Comparison of ENCODE assay signal across 33 cellular contexts in genomic region chr1:83115785-83116184, GRCh38.
DNase-seq lines count a peak whose midpoint lies in the region; ATAC-seq, FAIRE-seq and TF ChIP-seq lines count a peak whose summit lies in the region.
"Had no signal": no experiment of that assay in that cellular context is flagged by ENCODE, and none has a peak within 500 bp of the region (broad histone marks: within the 10 kb centered on the region; RNA-seq: fewer than 3 reads in every experiment).

No MANE protein-coding gene starts in this region.

- no peaks in the 10 kb centered on the region for H3K27me3 Mint-ChIP-seq in GM23338 (ENCODE audit: insufficient read depth, low read depth, poor library complexity)
- H3K27me3 Mint-ChIP-seq: B cell; CD4-positive, alpha-beta memory T cell; CD4-positive, alpha-beta T cell; CD4-positive, CD25-positive, alpha-beta regulatory T cell had no signal

- H3K4me1 ChIP-seq in HEK293 (ENCODE audit: control insufficient read depth, insufficient read depth, low read length) (no peaks in the 10 kb centered on the region), K562 (replicated peaks in 1 of 2; ENCODE audit: control insufficient read depth in 2 of 2, insufficient read depth in 2 of 2, low read length in 2 of 2) (no peaks in the 10 kb centered on the region), GM23338 (ENCODE audit: insufficient read depth) (no peaks in the 10 kb centered on the region)
- H3K4me1 ChIP-seq: A549, BE2C, BLaER1, Caco-2 had no signal

- no TSS peak for BruUV-seq in K562 (replicated peaks; lab: Mats Ljungman, UMichigan)

- no peaks in the 10 kb centered on the region for H3K9me3 Mint-ChIP-seq in GM23338
- H3K9me3 Mint-ChIP-seq: CD4-positive, alpha-beta T cell; CD8-positive, alpha-beta T cell had no signal

- no peak for TF ChIP-seq RAD21 in K562 (CRISPR knock-in tag; conservative IDR thresholded peaks at IDR 0.05 in 1 of 2, IDR thresholded peaks at IDR 0.05 in 1 of 2)

- CTCF ChIA-PET in HEK293 (lab: Yijun Ruan, JAX) = no interaction called here
- CTCF ChIA-PET in K562 (lab: Yijun Ruan, JAX; ENCODE audit: low intra/inter-chr PET ratio) = no interaction called here

- no peak overlapping the region for H3K27ac Mint-ChIP-seq in GM23338
- H3K27ac Mint-ChIP-seq: B cell; CD14-positive monocyte; CD4-positive, alpha-beta memory T cell; CD4-positive, alpha-beta T cell; CD4-positive, CD25-positive, alpha-beta regulatory T cell; CD8-positive, alpha-beta memory T cell; CD8-positive, alpha-beta T cell had no signal

- 7% methylated on average over 2 of the region's 2 CpGs for WGBS in K562 (ENCODE audit: insufficient coverage, low coverage, missing lambda C conversion rate)

- TF ChIP-seq CTCF in HEK293 (tag by site-specific recombination; IDR thresholded peaks at IDR 0.05) (no peak), K562 (IDR thresholded peaks at IDR 0.05 in 2 of 3, conservative IDR thresholded peaks at IDR 0.05 in 1 of 3; ENCODE audit: insufficient read depth in 2 of 3, low read depth in 1 of 3, low read length in 3 of 3) (no peak), GM23338 (conservative IDR thresholded peaks at IDR 0.05; ENCODE audit: low read depth in 2 of 2) (no peak)

- H3K4me3 ChIP-seq in HEK293 (ENCODE audit: low read depth, low read length) (no peak overlapping the region), K562 (no peak overlapping the region), GM23338 (no peak overlapping the region)
- H3K4me3 ChIP-seq: A549; BLaER1; BLaER1 treated with 17β-estradiol and CSF1 and Interleukin-3, amounts not matched to agents 10 nM and 100 nM had no signal

- ATAC-seq in K562 = no peak
- no peak for ATAC-seq in GM23338
- ATAC-seq in HG02852 (IDR thresholded peaks at IDR 0.05; ENCODE audit: unreplicated experiment) = no peak
- ATAC-seq: A549; CD8-positive, alpha-beta T cell had no signal

- in situ Hi-C loops in K562 (cut with MboI) = no loop called here

- H4K20me1 ChIP-seq in K562 (replicated peaks; ENCODE audit: control insufficient read depth, insufficient read depth, low read length) = no peaks in the 10 kb centered on the region
- no peaks in the 10 kb centered on the region for H4K20me1 ChIP-seq in GM23338 (replicated peaks; ENCODE audit: insufficient read depth)
- H4K20me1 ChIP-seq: BLaER1; BLaER1 treated with 17β-estradiol and CSF1 and Interleukin-3, amounts not matched to agents 10 nM and 100 nM had no signal

- H3K9me1 ChIP-seq in K562 (ENCODE audit: control insufficient read depth, insufficient read depth, low read length) = no peaks in the 10 kb centered on the region

- H3K36me3 ChIP-seq in HEK293 (ENCODE audit: control insufficient read depth in 2 of 2, insufficient read depth in 1 of 2, low read length in 2 of 2) = no peaks in the 10 kb centered on the region
- no peaks in the 10 kb centered on the region for H3K36me3 ChIP-seq in K562 (ENCODE audit: control insufficient read depth, insufficient read depth, low read length)
- no peaks in the 10 kb centered on the region for H3K36me3 ChIP-seq in GM23338 (ENCODE audit: insufficient read depth)
- H3K36me3 ChIP-seq: BE2C; BLaER1; BLaER1 treated with 17β-estradiol and CSF1 and Interleukin-3, amounts not matched to agents 10 nM and 100 nM had no signal

- POLR2A ChIA-PET in HEK293 (lab: Yijun Ruan, JAX) (no interaction called here), K562 (lab: Yijun Ruan, JAX) (no interaction called here)

- intact Hi-C loops in K562 (cut with micrococcal nuclease) = no loop called here

- no peaks in the 10 kb centered on the region for H3F3A ChIP-seq in GM23338 (replicated peaks; ENCODE audit: low read depth)

- H3K79me2 ChIP-seq in K562 (ENCODE audit: control insufficient read depth, insufficient read depth, low read length) (no peaks in the 10 kb centered on the region), GM23338 (replicated peaks; ENCODE audit: insufficient read depth) (no peaks in the 10 kb centered on the region)

- no peak overlapping the region for H3K4me3 Mint-ChIP-seq in GM23338
- H3K4me3 Mint-ChIP-seq: B cell; CD14-positive monocyte; CD4-positive, alpha-beta memory T cell; CD4-positive, alpha-beta T cell; CD4-positive, CD25-positive, alpha-beta regulatory T cell; CD8-positive, alpha-beta memory T cell; CD8-positive, alpha-beta T cell had no signal

- no peak for FAIRE-seq in K562 (lab: Jason Lieb, UNC)
- FAIRE-seq: A204.1, A549, D721Med had no signal

- no peak for TF ChIP-seq EP300 in K562 (IDR thresholded peaks at IDR 0.05; ENCODE audit: low read length)

- H3K9ac ChIP-seq in K562 (ENCODE audit: insufficient read depth in 1 of 2, low read depth in 2 of 2, low read length in 2 of 2) = no peak overlapping the region
- H3K9ac ChIP-seq: BLaER1; BLaER1 treated with 17β-estradiol and CSF1 and Interleukin-3, amounts not matched to agents 10 nM and 100 nM had no signal

- H2AFZ ChIP-seq in K562 (ENCODE audit: low read depth, low read length) (no peak overlapping the region), GM23338 (no peak overlapping the region)

- peaks cover 6% of the 10 kb centered on the region for H3K4me1 Mint-ChIP-seq in GM23338
- H3K4me1 Mint-ChIP-seq: B cell; CD14-positive monocyte; CD4-positive, alpha-beta memory T cell; CD4-positive, CD25-positive, alpha-beta regulatory T cell; CD8-positive, alpha-beta memory T cell had no signal

- H3K27ac ChIP-seq in HEK293 (ENCODE audit: extremely low read depth, low read depth, low read length) (no peak overlapping the region), K562 (ENCODE audit: extremely low read depth, low read depth, low read length) (no peak overlapping the region), GM23338 (ENCODE audit: low read depth) (no peak overlapping the region)
- H3K27ac ChIP-seq: 22Rv1; A549; BLaER1; BLaER1 treated with 17β-estradiol and CSF1 and Interleukin-3, amounts not matched to agents 10 nM and 100 nM; C4-2B had no signal

- H3K4me2 ChIP-seq in K562 (ENCODE audit: insufficient read depth, low read length) = no peak overlapping the region
- no peak overlapping the region for H3K4me2 ChIP-seq in GM23338
- H3K4me2 ChIP-seq: A549; BLaER1; BLaER1 treated with 17β-estradiol and CSF1 and Interleukin-3, amounts not matched to agents 10 nM and 100 nM had no signal

- H3K36me3 Mint-ChIP-seq in GM23338 (ENCODE audit: low read depth) = no peaks in the 10 kb centered on the region
- H3K36me3 Mint-ChIP-seq: CD14-positive monocyte; CD4-positive, alpha-beta memory T cell; CD4-positive, CD25-positive, alpha-beta regulatory T cell; CD8-positive, alpha-beta memory T cell; CD8-positive, alpha-beta T cell had no signal

- no peak for TF ChIP-seq POLR2A in K562 (conservative IDR thresholded peaks at IDR 0.05)

- H3K27me3 ChIP-seq in K562 (ENCODE audit: control insufficient read depth in 2 of 2, insufficient read depth in 2 of 2, low read length in 2 of 2) (no peaks in the 10 kb centered on the region), GM23338 (ENCODE audit: insufficient read depth) (no peaks in the 10 kb centered on the region)
- H3K27me3 ChIP-seq: BE2C; BLaER1; BLaER1 treated with 17β-estradiol and CSF1 and Interleukin-3, amounts not matched to agents 10 nM and 100 nM had no signal

- H3K9me2 ChIP-seq in GM23338 (ENCODE audit: insufficient read depth) = no peaks in the 10 kb centered on the region

- no peaks in the 10 kb centered on the region for H3K9me3 ChIP-seq in HEK293 (ENCODE audit: control insufficient read depth, insufficient read depth, low read depth, low read length)
- H3K9me3 ChIP-seq in K562 (replicated peaks; ENCODE audit: control insufficient read depth, insufficient read depth, low read depth, low read length) = no peaks in the 10 kb centered on the region; the same call in 1 of the 2 replicates
- H3K9me3 ChIP-seq: A549; BE2C; BLaER1; BLaER1 treated with 17β-estradiol and CSF1 and Interleukin-3, amounts not matched to agents 10 nM and 100 nM; Caco-2 had no signal

- no peak for DNase-seq in K562 (ENCODE audit: extremely low read depth in 1 of 4, low spot score in 3 of 4)
- no peak for DNase-seq in GM23338 (ENCODE audit: low spot score)
- DNase-seq: 8988T; ACHN; AML-193; BE2C; C1 segment of cervical spinal cord; Caco-2; Calu3; CD4-positive, alpha-beta memory T cell; CD4-positive, alpha-beta T cell; CD4-positive, CD25-positive, alpha-beta regulatory T cell; CD8-positive, alpha-beta memory T cell; CD8-positive, alpha-beta T cell; COR-L47; DMS 273 treated with DMSO at 0.1 percent for 48 hours; DMS153; DMS53; DMS79; DMS79 treated with DMSO at 0.1 percent for 48 hours; DND-41; EL had no signal

TF ChIP-seq in HEK293, 187 proteins besides CTCF, POLR2A, EP300 and RAD21 (continues in another document):
- TF ChIP-seq ZIC2 (tag by site-specific recombination; IDR thresholded peaks at IDR 0.05) = no peak

TF ChIP-seq in K562, 482 proteins besides CTCF, POLR2A, EP300 and RAD21:
- TF ChIP-seq XRCC4 (IDR thresholded peaks at IDR 0.05; ENCODE audit: extremely low read depth, insufficient read depth, insufficient read length) (no peak), ZNF134 (CRISPR knock-in tag; conservative IDR thresholded peaks at IDR 0.05) (peak; percentile 57; the same call in 1 of the 2 replicates)

TF ChIP-seq in GM23338, 12 proteins besides CTCF, POLR2A, EP300 and RAD21 (continues in another document):
- TF ChIP-seq ZNF331 (CRISPR knock-in tag; IDR thresholded peaks at IDR 0.05; ENCODE audit: low read depth) = no peak
- no peak for TF ChIP-seq NANOG (IDR thresholded peaks at IDR 0.05; ENCODE audit: borderline replicate concordance)
- TF ChIP-seq POLR2AphosphoS5 (IDR thresholded peaks at IDR 0.05; ENCODE audit: low read depth) = no peak
- no peak for TF ChIP-seq ZNF114 (CRISPR knock-in tag; IDR thresholded peaks at IDR 0.05)
- TF ChIP-seq STAT1 (IDR thresholded peaks at IDR 0.05; ENCODE audit: unreplicated experiment) = no peak
- no peak for TF ChIP-seq JUNB (IDR thresholded peaks at IDR 0.05; ENCODE audit: unreplicated experiment)
- TF ChIP-seq EZH2 (IDR thresholded peaks at IDR 0.05; ENCODE audit: low read depth, unreplicated experiment) = no peak
- TF ChIP-seq CREB1 (CRISPR knock-in tag; IDR thresholded peaks at IDR 0.05; ENCODE audit: low read depth) = no peak
